In the genomic region with DNA sequence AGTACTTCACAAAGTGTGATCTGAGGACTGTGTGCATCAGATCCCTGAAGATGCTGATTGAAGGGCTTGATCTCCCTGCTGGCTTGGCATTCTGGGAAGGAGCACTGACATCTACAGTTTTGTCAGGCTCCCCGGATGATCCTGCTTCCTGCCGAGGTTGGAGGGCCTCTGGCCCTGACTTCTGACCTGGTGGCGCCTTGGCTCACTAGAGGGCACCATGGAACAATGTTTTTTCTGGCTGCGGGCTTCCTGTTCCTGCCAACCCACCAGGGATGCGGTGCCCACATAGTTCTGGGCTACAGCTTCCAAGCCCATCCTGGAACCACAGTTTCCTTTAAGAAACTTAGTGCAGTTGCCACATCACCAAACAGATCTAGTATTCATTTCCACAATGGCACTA, we compare ENCODE assay signal across 1 cellular context.
TF ChIP-seq lines count a peak whose summit lies in the region.

No MANE protein-coding gene starts in this region.

TF ChIP-seq in WTC11, 78 proteins besides CTCF, POLR2A, EP300 and RAD21 (continued from another document):
- TF ChIP-seq, protein P1, sequence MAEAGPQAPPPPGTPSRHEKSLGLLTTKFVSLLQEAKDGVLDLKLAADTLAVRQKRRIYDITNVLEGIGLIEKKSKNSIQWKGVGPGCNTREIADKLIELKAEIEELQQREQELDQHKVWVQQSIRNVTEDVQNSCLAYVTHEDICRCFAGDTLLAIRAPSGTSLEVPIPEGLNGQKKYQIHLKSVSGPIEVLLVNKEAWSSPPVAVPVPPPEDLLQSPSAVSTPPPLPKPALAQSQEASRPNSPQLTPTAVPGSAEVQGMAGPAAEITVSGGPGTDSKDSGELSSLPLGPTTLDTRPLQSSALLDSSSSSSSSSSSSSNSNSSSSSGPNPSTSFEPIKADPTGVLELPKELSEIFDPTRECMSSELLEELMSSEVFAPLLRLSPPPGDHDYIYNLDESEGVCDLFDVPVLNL (CRISPR knock-in tag; IDR thresholded peaks at IDR 0.05; ENCODE audit: borderline replicate concordance, low read depth), result no peak
- TF ChIP-seq, protein P2, sequence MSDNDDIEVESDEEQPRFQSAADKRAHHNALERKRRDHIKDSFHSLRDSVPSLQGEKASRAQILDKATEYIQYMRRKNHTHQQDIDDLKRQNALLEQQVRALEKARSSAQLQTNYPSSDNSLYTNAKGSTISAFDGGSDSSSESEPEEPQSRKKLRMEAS (CRISPR knock-in tag; IDR thresholded peaks at IDR 0.05), result no peak
- TF ChIP-seq, protein P3, sequence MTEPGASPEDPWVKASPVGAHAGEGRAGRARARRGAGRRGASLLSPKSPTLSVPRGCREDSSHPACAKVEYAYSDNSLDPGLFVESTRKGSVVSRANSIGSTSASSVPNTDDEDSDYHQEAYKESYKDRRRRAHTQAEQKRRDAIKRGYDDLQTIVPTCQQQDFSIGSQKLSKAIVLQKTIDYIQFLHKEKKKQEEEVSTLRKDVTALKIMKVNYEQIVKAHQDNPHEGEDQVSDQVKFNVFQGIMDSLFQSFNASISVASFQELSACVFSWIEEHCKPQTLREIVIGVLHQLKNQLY (CRISPR knock-in tag; IDR thresholded peaks at IDR 0.05), result no peak
- TF ChIP-seq, protein P4, sequence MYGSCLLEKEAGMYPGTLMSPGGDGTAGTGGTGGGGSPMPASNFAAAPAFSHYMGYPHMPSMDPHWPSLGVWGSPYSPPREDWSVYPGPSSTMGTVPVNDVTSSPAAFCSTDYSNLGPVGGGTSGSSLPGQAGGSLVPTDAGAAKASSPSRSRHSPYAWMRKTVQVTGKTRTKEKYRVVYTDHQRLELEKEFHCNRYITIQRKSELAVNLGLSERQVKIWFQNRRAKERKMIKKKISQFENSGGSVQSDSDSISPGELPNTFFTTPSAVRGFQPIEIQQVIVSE (CRISPR knock-in tag; IDR thresholded peaks at IDR 0.05; ENCODE audit: borderline replicate concordance), result no peak
- TF ChIP-seq, protein P5, sequence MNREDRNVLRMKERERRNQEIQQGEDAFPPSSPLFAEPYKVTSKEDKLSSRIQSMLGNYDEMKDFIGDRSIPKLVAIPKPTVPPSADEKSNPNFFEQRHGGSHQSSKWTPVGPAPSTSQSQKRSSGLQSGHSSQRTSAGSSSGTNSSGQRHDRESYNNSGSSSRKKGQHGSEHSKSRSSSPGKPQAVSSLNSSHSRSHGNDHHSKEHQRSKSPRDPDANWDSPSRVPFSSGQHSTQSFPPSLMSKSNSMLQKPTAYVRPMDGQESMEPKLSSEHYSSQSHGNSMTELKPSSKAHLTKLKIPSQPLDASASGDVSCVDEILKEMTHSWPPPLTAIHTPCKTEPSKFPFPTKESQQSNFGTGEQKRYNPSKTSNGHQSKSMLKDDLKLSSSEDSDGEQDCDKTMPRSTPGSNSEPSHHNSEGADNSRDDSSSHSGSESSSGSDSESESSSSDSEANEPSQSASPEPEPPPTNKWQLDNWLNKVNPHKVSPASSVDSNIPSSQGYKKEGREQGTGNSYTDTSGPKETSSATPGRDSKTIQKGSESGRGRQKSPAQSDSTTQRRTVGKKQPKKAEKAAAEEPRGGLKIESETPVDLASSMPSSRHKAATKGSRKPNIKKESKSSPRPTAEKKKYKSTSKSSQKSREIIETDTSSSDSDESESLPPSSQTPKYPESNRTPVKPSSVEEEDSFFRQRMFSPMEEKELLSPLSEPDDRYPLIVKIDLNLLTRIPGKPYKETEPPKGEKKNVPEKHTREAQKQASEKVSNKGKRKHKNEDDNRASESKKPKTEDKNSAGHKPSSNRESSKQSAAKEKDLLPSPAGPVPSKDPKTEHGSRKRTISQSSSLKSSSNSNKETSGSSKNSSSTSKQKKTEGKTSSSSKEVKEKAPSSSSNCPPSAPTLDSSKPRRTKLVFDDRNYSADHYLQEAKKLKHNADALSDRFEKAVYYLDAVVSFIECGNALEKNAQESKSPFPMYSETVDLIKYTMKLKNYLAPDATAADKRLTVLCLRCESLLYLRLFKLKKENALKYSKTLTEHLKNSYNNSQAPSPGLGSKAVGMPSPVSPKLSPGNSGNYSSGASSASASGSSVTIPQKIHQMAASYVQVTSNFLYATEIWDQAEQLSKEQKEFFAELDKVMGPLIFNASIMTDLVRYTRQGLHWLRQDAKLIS (CRISPR knock-in tag; IDR thresholded peaks at IDR 0.05; ENCODE audit: borderline replicate concordance), result no peak
- no peak for TF ChIP-seq RELA (CRISPR knock-in tag; IDR thresholded peaks at IDR 0.05; ENCODE audit: borderline replicate concordance)
